1 cellular context compared by ENCODE assay signal in genomic region chr16:31409433-31409832, GRCh38.
TF ChIP-seq lines count a peak whose summit lies in the region.

No MANE protein-coding gene starts in this region.

TF ChIP-seq in HEK293T, 16 proteins besides CTCF, POLR2A, EP300 and RAD21 (continued from another document):
- TF ChIP-seq PKNOX1 (IDR thresholded peaks at IDR 0.05) (no peak), LEF1 (IDR thresholded peaks at IDR 0.05; ENCODE audit: borderline replicate concordance) (no peak), BHLHE40 (IDR thresholded peaks at IDR 0.05; ENCODE audit: borderline replicate concordance) (no peak), SP1 (IDR thresholded peaks at IDR 0.05) (no peak), HDGF (IDR thresholded peaks at IDR 0.05; ENCODE audit: borderline replicate concordance) (no peak), NFRKB (IDR thresholded peaks at IDR 0.05) (no peak), FOXK2 (IDR thresholded peaks at IDR 0.05) (no peak), FOXM1 (IDR thresholded peaks at IDR 0.05; ENCODE audit: borderline replicate concordance) (no peak), ARNT (IDR thresholded peaks at IDR 0.05) (no peak), L3MBTL2 (conservative IDR thresholded peaks at IDR 0.05) (no peak), SUZ12 (IDR thresholded peaks at IDR 0.05) (no peak), TARDBP (IDR thresholded peaks at IDR 0.05) (no peak)
